22 cellular contexts compared by ENCODE assay signal in the genomic region with DNA sequence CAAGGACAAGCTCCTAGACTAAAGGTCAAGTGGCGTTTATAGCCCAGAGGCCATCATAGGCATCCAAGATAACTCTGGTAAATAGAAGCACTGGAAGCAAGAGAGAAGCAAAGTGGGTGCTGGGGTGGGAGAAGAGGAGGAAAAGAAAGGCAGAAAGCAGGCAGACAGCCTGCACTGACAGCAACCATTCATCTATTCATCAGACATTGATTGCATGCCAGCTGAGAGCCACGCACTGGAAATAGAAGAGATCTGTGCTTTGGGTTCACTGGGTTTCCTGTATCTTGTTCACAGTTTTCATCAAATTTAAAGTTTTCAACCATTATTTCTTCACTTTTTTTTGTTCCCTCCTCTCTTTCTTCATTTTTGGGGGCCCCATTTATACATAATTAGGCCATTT.
"Had no signal": no experiment of that assay in that cellular context is flagged by ENCODE, and none has a peak within 500 bp of the region (broad histone marks: within the 10 kb centered on the region; RNA-seq: fewer than 3 reads in every experiment).

No MANE protein-coding gene starts in this region.

- H3K4me3 ChIP-seq: breast epithelium, gastroesophageal sphincter, neural progenitor cell, skin epidermis, vagina had no signal

- FAIRE-seq: endothelial cell of umbilical vein, keratinocyte had no signal

- ATAC-seq: activated CD4-positive, alpha-beta T cell treated with anti-CD3 and anti-CD28 coated beads for 36 hours; activated CD8-positive, alpha-beta memory T cell treated with anti-CD3 and anti-CD28 coated beads, Interleukin-2, amount 10 ng/mL, durations not matched to agents 7 days and 5 days; activated CD8-positive, alpha-beta T cell treated with anti-CD3 and anti-CD28 coated beads, Interleukin-2, amount 10 ng/mL, durations not matched to agents 7 days and 5 days; activated naive CD8-positive, alpha-beta T cell treated with anti-CD3 and anti-CD28 coated beads, Interleukin-2, amount 50 U/mL, for 24 hours; gastroesophageal sphincter; left cardiac atrium; left ventricle myocardium superior; sciatic nerve; stimulated activated effector memory CD8-positive, alpha-beta T cell treated with anti-CD3 and anti-CD28 coated beads, Interleukin-12 subunit alpha, Interleukin-12 subunit beta, amount 100 ng/mL, for 72 hours had no signal

- H3K27me3 ChIP-seq: vagina had no signal

- DNase-seq: activated CD4-positive, alpha-beta T cell treated with anti-CD3 and anti-CD28 coated beads for 36 hours; activated CD4-positive, CD25-positive, alpha-beta regulatory T cell; activated CD8-positive, alpha-beta memory T cell treated with anti-CD3 and anti-CD28 coated beads, Interleukin-2, amount 10 ng/mL, durations not matched to agents 7 days and 5 days; activated CD8-positive, alpha-beta T cell treated with anti-CD3 and anti-CD28 coated beads, Interleukin-2, amount 10 ng/mL, durations not matched to agents 7 days and 5 days; activated naive CD8-positive, alpha-beta T cell treated with anti-CD3 and anti-CD28 coated beads, Interleukin-2, amount 50 U/mL, for 24 hours; activated T-cell treated with anti-CD3 and anti-CD28 coated beads, Interleukin-2, amount 50 U/mL, for 48 hours; central memory CD4-positive, alpha-beta T cell; hippocampal formation; left cardiac atrium; left ventricle myocardium superior; naive B cell; occipital lobe; stimulated activated CD4-positive, alpha-beta T cell treated with anti-CD3 and anti-CD28 coated beads, Interleukin-4, amount 100 ng/mL, for 24 hours had no signal

- H3K9me3 ChIP-seq: breast epithelium, gastroesophageal sphincter, vagina had no signal

- H3K36me3 ChIP-seq: breast epithelium, gastroesophageal sphincter, neural progenitor cell, vagina had no signal

- H3K27ac ChIP-seq: breast epithelium, gastroesophageal sphincter, neural progenitor cell, skin epidermis, vagina had no signal
